1 cellular context compared by ENCODE assay signal in genomic region chr20:1061484-1062221, GRCh38.
TF ChIP-seq lines count a peak whose summit lies in the region.

No MANE protein-coding gene starts in this region.

TF ChIP-seq in GM12878, 131 proteins besides CTCF, POLR2A, EP300 and RAD21:
- TF ChIP-seq ZBTB40 (IDR thresholded peaks at IDR 0.05; ENCODE audit: borderline replicate concordance) = 0 out of 2 replicates have a peak, but pooled peaks have one; percentile 21
- TF ChIP-seq STAT3 (IDR thresholded peaks at IDR 0.05; ENCODE audit: low read depth, low read length) = no peak
- TF ChIP-seq EGR1 (IDR thresholded peaks at IDR 0.05; ENCODE audit: borderline replicate concordance in 1 of 2, low read depth in 2 of 2, low read length in 2 of 2) = no peak
- TF ChIP-seq CEBPB (IDR thresholded peaks at IDR 0.05; ENCODE audit: borderline replicate concordance in 1 of 2, low read depth in 2 of 2, low read length in 2 of 2) = no peak
- no peak for TF ChIP-seq CBX3 (IDR thresholded peaks at IDR 0.05; ENCODE audit: borderline replicate concordance, low read depth)
- no peak for TF ChIP-seq ZNF274 (IDR thresholded peaks at IDR 0.05; ENCODE audit: insufficient read depth, insufficient read length)
- TF ChIP-seq CREB1 (IDR thresholded peaks at IDR 0.05; ENCODE audit: low read depth) = no peak
